Comparison of ENCODE assay signal across 8 cellular contexts in genomic region chr3:25592510-25592968, GRCh38.
DNase-seq lines count a peak whose midpoint lies in the region; ATAC-seq and TF ChIP-seq lines count a peak whose summit lies in the region.

No MANE protein-coding gene starts in this region.

- intact Hi-C loops in naive thymus-derived CD4-positive, alpha-beta T cell (cut with micrococcal nuclease) = loop anchor here in 1 of 2 donors (5.0 to 10.0 kb wide), 2 partner anchors 908 to 1405 kb away; no protein-coding TSS in a partner anchor

- H3K27ac ChIP-seq in naive thymus-derived CD4-positive, alpha-beta T cell (ENCODE audit: low read depth, low read length) = no peak overlapping the region

- CTCF ChIA-PET in naive thymus-derived CD4-positive, alpha-beta T cell (lab: Charles Lee) = interaction anchor here (0.6 to 0.7 kb wide), 2 partner anchors 611 to 1793 kb away, joined by 4 read pairs; no protein-coding TSS in a partner anchor

- peaks cover 0 to 8% (median 0%) of the 10 kb centered on the region in 3 experiments for H3K36me3 ChIP-seq in naive thymus-derived CD4-positive, alpha-beta T cell (ENCODE audit: control insufficient read depth in 2 of 3, insufficient read depth in 3 of 3, low read length in 3 of 3)

- peaks cover 18% of the 10 kb centered on the region for H3K36me3 Mint-ChIP-seq in osteocyte (ENCODE audit: unreplicated experiment)
- peaks cover 0 to 4% (median 0%) of the 10 kb centered on the region in 5 donors for H3K36me3 Mint-ChIP-seq in naive thymus-derived CD4-positive, alpha-beta T cell

- no peaks in the 10 kb centered on the region for H3K27me3 Mint-ChIP-seq in osteocyte (ENCODE audit: unreplicated experiment)
- H3K27me3 Mint-ChIP-seq in naive thymus-derived CD4-positive, alpha-beta T cell = no peaks in the 10 kb centered on the region

- peaks cover 5% of the 10 kb centered on the region for H3K9me3 Mint-ChIP-seq in osteocyte (ENCODE audit: unreplicated experiment)
- H3K9me3 Mint-ChIP-seq in naive thymus-derived CD4-positive, alpha-beta T cell = no peaks in the 10 kb centered on the region

- H3K9me3 ChIP-seq in naive thymus-derived CD4-positive, alpha-beta T cell (ENCODE audit: control insufficient read depth in 2 of 3, low read length in 3 of 3) = no peaks in the 10 kb centered on the region

- peak; percentile 61 for DNase-seq in NCI-H226
- DNase-seq in erythroblast (lab: John Stamatoyannopoulos, UW) = peak; percentile 69 to 75
- DNase-seq in osteocyte (ENCODE audit: extremely low spot score, unreplicated experiment) = no peak
- no peak for DNase-seq in NCI-H1930 (lab: John Stamatoyannopoulos, UW)
- no peak for DNase-seq in naive thymus-derived CD4-positive, alpha-beta T cell
- DNase-seq in superior temporal gyrus (ENCODE audit: extremely low spot score) = no peak

- H3K4me1 Mint-ChIP-seq in osteocyte (ENCODE audit: unreplicated experiment) = peaks cover 52% of the 10 kb centered on the region
- H3K4me1 Mint-ChIP-seq in naive thymus-derived CD4-positive, alpha-beta T cell = peaks cover 0 to 9% (median 6%) of the 10 kb centered on the region in 7 donors

- peak overlapping the region; percentile 38 for H3K4me3 Mint-ChIP-seq in osteocyte (ENCODE audit: unreplicated experiment)
- H3K4me3 Mint-ChIP-seq in naive thymus-derived CD4-positive, alpha-beta T cell = no peak overlapping the region

- POLR2A ChIA-PET in naive thymus-derived CD4-positive, alpha-beta T cell (lab: Charles Lee) = interaction anchor here (1.0 kb wide), 1 partner anchor 12 kb away, joined by 4 read pairs; no protein-coding TSS in a partner anchor

- peak overlapping the region; percentile 98 for H3K27ac Mint-ChIP-seq in osteocyte (ENCODE audit: unreplicated experiment)
- H3K27ac Mint-ChIP-seq in naive thymus-derived CD4-positive, alpha-beta T cell = peak overlapping the region in 4 of 9 donors; percentile 28 to 80 (median 71)

- H3K4me3 ChIP-seq in naive thymus-derived CD4-positive, alpha-beta T cell (ENCODE audit: low read length) = no peak overlapping the region

- H3K27me3 ChIP-seq in naive thymus-derived CD4-positive, alpha-beta T cell (ENCODE audit: control insufficient read depth in 2 of 2, insufficient read depth in 2 of 2, low read length in 2 of 2) = no peaks in the 10 kb centered on the region

- TF ChIP-seq POLR2A in erythroblast (IDR thresholded peaks at IDR 0.05; ENCODE audit: low read length) = no peak

- peak; percentile 28; the same call in 1 of the 3 replicates for TF ChIP-seq CTCF in GM12872 (IDR thresholded peaks at IDR 0.05; ENCODE audit: insufficient read depth, low read depth, low read length)
- TF ChIP-seq CTCF in osteocyte (IDR thresholded peaks at IDR 0.05) = peak; percentile 30

- no peak for ATAC-seq in GM19351 (IDR thresholded peaks at IDR 0.05; ENCODE audit: unreplicated experiment)
- ATAC-seq in naive thymus-derived CD4-positive, alpha-beta T cell = no peak

- no peaks in the 10 kb centered on the region for H3K4me1 ChIP-seq in naive thymus-derived CD4-positive, alpha-beta T cell (ENCODE audit: control insufficient read depth in 2 of 2, insufficient read depth in 2 of 2, low read length in 2 of 2)

Comparison
In these comparisons a context has a peak if more than half of its experiments do, and no peak if none do; other contexts are left out.
1. DNase-seq: peak in NCI-H226 (single experiment) and erythroblast (2 of 2); none in osteocyte (single experiment), NCI-H1930 (0 of 2), naive thymus-derived CD4-positive, alpha-beta T cell (0 of 9) and superior temporal gyrus (single experiment).